Comparison of ENCODE assay signal across 1 cellular context in genomic region chr19:42270346-42271044, GRCh38.
A peak's percentile ranks its signal among the peaks of the same experiment; 100 is the strongest.
TF ChIP-seq lines count a peak whose summit lies in the region.

No MANE protein-coding gene starts in this region.

TF ChIP-seq in K562, 482 proteins besides CTCF, POLR2A, EP300 and RAD21 (continues in another document):
- TF ChIP-seq CBFA2T3 (IDR thresholded peaks at IDR 0.05) (no peak), CCNT2 (IDR thresholded peaks at IDR 0.05; ENCODE audit: borderline replicate concordance, extremely low read depth, insufficient read length, low read depth, low read length) (no peak), DPF2 (IDR thresholded peaks at IDR 0.05) (0 out of 2 replicates have a peak, but pooled peaks have one; percentile 14), CREM (IDR thresholded peaks at IDR 0.05; ENCODE audit: low read depth) (peak; percentile 47; the same call in 1 of the 2 replicates), NCOA2 (IDR thresholded peaks at IDR 0.05; ENCODE audit: partially characterized antibody in 2 of 2) (no peak), ETS1 (conservative IDR thresholded peaks at IDR 0.05; ENCODE audit: control insufficient read depth, low read depth, low read length) (0 out of 2 replicates have a peak, but pooled peaks have one; percentile 5), NR2C1 (IDR thresholded peaks at IDR 0.05) (no peak), NR2C1 (tag; IDR thresholded peaks at IDR 0.05) (no peak), ELK1 (CRISPR knock-in tag; IDR thresholded peaks at IDR 0.05) (no peak), ZNF766 (CRISPR knock-in tag; conservative IDR thresholded peaks at IDR 0.05) (peak; percentile 54; the same call in 1 of the 2 replicates), TCF15 (CRISPR knock-in tag; IDR thresholded peaks at IDR 0.05) (no peak), ZNF586 (CRISPR knock-in tag; conservative IDR thresholded peaks at IDR 0.05) (no peak), POLR2G (IDR thresholded peaks at IDR 0.05; ENCODE audit: low read depth, low read length) (peak; percentile 31; the same call in 1 of the 2 replicates), PURB (CRISPR knock-in tag; IDR thresholded peaks at IDR 0.05; ENCODE audit: low read depth) (no peak), TAF1 (IDR thresholded peaks at IDR 0.05; ENCODE audit: control insufficient read depth, extremely low read depth, insufficient read depth, low read length, severe bottlenecking) (peak; percentile 21), ZNF143 (CRISPR knock-in tag; IDR thresholded peaks at IDR 0.05) (no peak), ZNF24 (IDR thresholded peaks at IDR 0.05) (no peak), IRF2 (CRISPR knock-in tag; IDR thresholded peaks at IDR 0.05) (0 out of 2 replicates have a peak, but pooled peaks have one; percentile 19), NRF1 (conservative IDR thresholded peaks at IDR 0.05 in 1 of 2, IDR thresholded peaks at IDR 0.05 in 1 of 2) (peak; percentile 51 to 71), ZNF511 (CRISPR knock-in tag; IDR thresholded peaks at IDR 0.05) (no peak), TCF7 (IDR thresholded peaks at IDR 0.05; ENCODE audit: borderline replicate concordance) (no peak), ZBTB26 (CRISPR knock-in tag; IDR thresholded peaks at IDR 0.05) (no peak), DLX4 (CRISPR knock-in tag; IDR thresholded peaks at IDR 0.05) (no peak), ELF4 (CRISPR knock-in tag; IDR thresholded peaks at IDR 0.05) (no peak), MLLT1 (IDR thresholded peaks at IDR 0.05) (no peak), BACH1 (tag; IDR thresholded peaks at IDR 0.05) (no peak), MTA3 (IDR thresholded peaks at IDR 0.05; ENCODE audit: borderline replicate concordance) (0 out of 2 replicates have a peak, but pooled peaks have one; percentile 33), RBFOX2 (IDR thresholded peaks at IDR 0.05; ENCODE audit: low read depth, low read length) (peak; percentile 66), ZNF165 (CRISPR knock-in tag; IDR thresholded peaks at IDR 0.05; ENCODE audit: borderline replicate concordance) (no peak), ATF1 (CRISPR knock-in tag; IDR thresholded peaks at IDR 0.05) (no peak), ATF1 (tag; IDR thresholded peaks at IDR 0.05) (peak; percentile 49), ZBTB7A (IDR thresholded peaks at IDR 0.05; ENCODE audit: borderline replicate concordance, control insufficient read depth, low read depth, low read length) (peak; percentile 67; the same call in 1 of the 2 replicates), PPARD (CRISPR knock-in tag; IDR thresholded peaks at IDR 0.05) (no peak), TBL1XR1 (IDR thresholded peaks at IDR 0.05; ENCODE audit: low read length in 2 of 2) (no peak), TAF9B (IDR thresholded peaks at IDR 0.05; ENCODE audit: partially characterized antibody) (no peak), E2F5 (CRISPR knock-in tag; IDR thresholded peaks at IDR 0.05) (no peak), RFX1 (IDR thresholded peaks at IDR 0.05) (no peak)
- TF ChIP-seq, protein P1, sequence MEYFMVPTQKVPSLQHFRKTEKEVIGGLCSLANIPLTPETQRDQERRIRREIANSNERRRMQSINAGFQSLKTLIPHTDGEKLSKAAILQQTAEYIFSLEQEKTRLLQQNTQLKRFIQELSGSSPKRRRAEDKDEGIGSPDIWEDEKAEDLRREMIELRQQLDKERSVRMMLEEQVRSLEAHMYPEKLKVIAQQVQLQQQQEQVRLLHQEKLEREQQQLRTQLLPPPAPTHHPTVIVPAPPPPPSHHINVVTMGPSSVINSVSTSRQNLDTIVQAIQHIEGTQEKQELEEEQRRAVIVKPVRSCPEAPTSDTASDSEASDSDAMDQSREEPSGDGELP (CRISPR knock-in tag; IDR thresholded peaks at IDR 0.05; ENCODE audit: borderline replicate concordance): 0 out of 2 replicates have a peak, but pooled peaks have one; percentile 7
- TF ChIP-seq, protein P2, sequence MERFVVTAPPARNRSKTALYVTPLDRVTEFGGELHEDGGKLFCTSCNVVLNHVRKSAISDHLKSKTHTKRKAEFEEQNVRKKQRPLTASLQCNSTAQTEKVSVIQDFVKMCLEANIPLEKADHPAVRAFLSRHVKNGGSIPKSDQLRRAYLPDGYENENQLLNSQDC (CRISPR knock-in tag; IDR thresholded peaks at IDR 0.05): no peak
- TF ChIP-seq, protein P3, sequence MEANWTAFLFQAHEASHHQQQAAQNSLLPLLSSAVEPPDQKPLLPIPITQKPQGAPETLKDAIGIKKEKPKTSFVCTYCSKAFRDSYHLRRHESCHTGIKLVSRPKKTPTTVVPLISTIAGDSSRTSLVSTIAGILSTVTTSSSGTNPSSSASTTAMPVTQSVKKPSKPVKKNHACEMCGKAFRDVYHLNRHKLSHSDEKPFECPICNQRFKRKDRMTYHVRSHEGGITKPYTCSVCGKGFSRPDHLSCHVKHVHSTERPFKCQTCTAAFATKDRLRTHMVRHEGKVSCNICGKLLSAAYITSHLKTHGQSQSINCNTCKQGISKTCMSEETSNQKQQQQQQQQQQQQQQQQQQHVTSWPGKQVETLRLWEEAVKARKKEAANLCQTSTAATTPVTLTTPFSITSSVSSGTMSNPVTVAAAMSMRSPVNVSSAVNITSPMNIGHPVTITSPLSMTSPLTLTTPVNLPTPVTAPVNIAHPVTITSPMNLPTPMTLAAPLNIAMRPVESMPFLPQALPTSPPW (CRISPR knock-in tag; IDR thresholded peaks at IDR 0.05): peak; percentile 83
- TF ChIP-seq, protein P4, sequence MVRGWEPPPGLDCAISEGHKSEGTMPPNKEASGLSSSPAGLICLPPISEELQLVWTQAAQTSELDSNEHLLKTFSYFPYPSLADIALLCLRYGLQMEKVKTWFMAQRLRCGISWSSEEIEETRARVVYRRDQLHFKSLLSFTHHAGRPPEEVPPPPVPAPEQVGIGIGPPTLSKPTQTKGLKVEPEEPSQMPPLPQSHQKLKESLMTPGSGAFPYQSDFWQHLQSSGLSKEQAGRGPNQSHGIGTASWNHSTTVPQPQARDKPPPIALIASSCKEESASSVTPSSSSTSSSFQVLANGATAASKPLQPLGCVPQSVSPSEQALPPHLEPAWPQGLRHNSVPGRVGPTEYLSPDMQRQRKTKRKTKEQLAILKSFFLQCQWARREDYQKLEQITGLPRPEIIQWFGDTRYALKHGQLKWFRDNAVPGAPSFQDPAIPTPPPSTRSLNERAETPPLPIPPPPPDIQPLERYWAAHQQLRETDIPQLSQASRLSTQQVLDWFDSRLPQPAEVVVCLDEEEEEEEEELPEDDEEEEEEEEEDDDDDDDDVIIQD (CRISPR knock-in tag; IDR thresholded peaks at IDR 0.05): no peak
- TF ChIP-seq, protein P5, sequence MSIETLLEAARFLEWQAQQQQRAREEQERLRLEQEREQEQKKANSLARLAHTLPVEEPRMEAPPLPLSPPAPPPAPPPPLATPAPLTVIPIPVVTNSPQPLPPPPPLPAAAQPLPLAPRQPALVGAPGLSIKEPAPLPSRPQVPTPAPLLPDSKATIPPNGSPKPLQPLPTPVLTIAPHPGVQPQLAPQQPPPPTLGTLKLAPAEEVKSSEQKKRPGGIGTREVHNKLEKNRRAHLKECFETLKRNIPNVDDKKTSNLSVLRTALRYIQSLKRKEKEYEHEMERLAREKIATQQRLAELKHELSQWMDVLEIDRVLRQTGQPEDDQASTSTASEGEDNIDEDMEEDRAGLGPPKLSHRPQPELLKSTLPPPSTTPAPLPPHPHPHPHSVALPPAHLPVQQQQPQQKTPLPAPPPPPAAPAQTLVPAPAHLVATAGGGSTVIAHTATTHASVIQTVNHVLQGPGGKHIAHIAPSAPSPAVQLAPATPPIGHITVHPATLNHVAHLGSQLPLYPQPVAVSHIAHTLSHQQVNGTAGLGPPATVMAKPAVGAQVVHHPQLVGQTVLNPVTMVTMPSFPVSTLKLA (conservative IDR thresholded peaks at IDR 0.05): peak in 1 of 2 experiments; percentile 41; a peak in 1 of 4 replicates
- TF ChIP-seq, protein P6, sequence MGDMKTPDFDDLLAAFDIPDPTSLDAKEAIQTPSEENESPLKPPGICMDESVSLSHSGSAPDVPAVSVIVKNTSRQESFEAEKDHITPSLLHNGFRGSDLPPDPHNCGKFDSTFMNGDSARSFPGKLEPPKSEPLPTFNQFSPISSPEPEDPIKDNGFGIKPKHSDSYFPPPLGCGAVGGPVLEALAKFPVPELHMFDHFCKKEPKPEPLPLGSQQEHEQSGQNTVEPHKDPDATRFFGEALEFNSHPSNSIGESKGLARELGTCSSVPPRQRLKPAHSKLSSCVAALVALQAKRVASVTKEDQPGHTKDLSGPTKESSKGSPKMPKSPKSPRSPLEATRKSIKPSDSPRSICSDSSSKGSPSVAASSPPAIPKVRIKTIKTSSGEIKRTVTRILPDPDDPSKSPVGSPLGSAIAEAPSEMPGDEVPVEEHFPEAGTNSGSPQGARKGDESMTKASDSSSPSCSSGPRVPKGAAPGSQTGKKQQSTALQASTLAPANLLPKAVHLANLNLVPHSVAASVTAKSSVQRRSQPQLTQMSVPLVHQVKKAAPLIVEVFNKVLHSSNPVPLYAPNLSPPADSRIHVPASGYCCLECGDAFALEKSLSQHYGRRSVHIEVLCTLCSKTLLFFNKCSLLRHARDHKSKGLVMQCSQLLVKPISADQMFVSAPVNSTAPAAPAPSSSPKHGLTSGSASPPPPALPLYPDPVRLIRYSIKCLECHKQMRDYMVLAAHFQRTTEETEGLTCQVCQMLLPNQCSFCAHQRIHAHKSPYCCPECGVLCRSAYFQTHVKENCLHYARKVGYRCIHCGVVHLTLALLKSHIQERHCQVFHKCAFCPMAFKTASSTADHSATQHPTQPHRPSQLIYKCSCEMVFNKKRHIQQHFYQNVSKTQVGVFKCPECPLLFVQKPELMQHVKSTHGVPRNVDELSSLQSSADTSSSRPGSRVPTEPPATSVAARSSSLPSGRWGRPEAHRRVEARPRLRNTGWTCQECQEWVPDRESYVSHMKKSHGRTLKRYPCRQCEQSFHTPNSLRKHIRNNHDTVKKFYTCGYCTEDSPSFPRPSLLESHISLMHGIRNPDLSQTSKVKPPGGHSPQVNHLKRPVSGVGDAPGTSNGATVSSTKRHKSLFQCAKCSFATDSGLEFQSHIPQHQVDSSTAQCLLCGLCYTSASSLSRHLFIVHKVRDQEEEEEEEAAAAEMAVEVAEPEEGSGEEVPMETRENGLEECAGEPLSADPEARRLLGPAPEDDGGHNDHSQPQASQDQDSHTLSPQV (IDR thresholded peaks at IDR 0.05): 0 out of 2 replicates have a peak, but pooled peaks have one; percentile 45
